Comparison of ENCODE assay signal across 25 cellular contexts in the genomic region with DNA sequence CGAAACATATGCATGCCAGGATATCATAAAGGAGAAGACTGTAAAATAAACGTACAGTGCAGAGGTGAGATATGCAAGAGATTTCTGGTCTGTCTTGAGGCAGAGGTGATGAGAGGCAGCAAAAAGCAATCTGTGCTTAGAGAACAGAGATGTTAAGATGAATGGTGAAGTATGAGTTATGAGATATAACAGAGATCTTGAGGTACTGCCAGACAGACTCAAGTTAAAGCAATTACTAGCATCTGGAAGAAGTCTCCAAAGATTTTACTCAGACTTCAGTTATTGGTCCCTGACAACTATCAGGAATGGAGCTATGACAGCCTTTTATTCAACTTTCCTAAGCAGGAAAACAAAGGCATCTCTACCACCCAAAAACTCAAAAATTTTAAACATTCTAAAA.
"Had no signal": no experiment of that assay in that cellular context is flagged by ENCODE, and none has a peak within 500 bp of the region (broad histone marks: within the 10 kb centered on the region; RNA-seq: fewer than 3 reads in every experiment).

No MANE protein-coding gene starts in this region.

- H3K4me1 Mint-ChIP-seq: activated CD4-positive, alpha-beta T cell treated with anti-CD3 and anti-CD28 coated beads, Interleukin-2, amount 10 ng/mL, durations not matched to agents 7 days and 5 days; central memory CD8-positive, alpha-beta T cell; naive thymus-derived CD8-positive, alpha-beta T cell had no signal

- H3K36me3 Mint-ChIP-seq: naive thymus-derived CD8-positive, alpha-beta T cell had no signal

- H3K4me3 ChIP-seq: coronary artery, lower lobe of right lung, pancreas, suprapubic skin, transverse colon, uterus had no signal

- ATAC-seq: activated CD4-positive, CD25-positive, alpha-beta regulatory T cell treated with anti-CD3 and anti-CD28 coated beads, Interleukin-2, amount 50 U/mL, for 24 hours; activated CD8-positive, alpha-beta T cell treated with anti-CD3 and anti-CD28 coated beads, Interleukin-2, amount 10 ng/mL, durations not matched to agents 7 days and 5 days; esophagus mucosa; left cardiac atrium; lower lobe of right lung; naive thymus-derived CD8-positive, alpha-beta T cell; pancreas had no signal

- H3K27me3 Mint-ChIP-seq: activated CD4-positive, alpha-beta T cell treated with anti-CD3 and anti-CD28 coated beads, Interleukin-2, amount 10 ng/mL, durations not matched to agents 7 days and 5 days; activated T-cell treated with anti-CD3 and anti-CD28 coated beads, Interleukin-2, amount 50 U/mL, for 24 hours; central memory CD8-positive, alpha-beta T cell had no signal

- DNase-seq: activated CD4-positive, alpha-beta T cell treated with anti-CD3 and anti-CD28 coated beads, Interleukin-2, amount 10 ng/mL, durations not matched to agents 7 days and 5 days; activated CD8-positive, alpha-beta T cell treated with anti-CD3 and anti-CD28 coated beads, Interleukin-2, amount 10 ng/mL, durations not matched to agents 7 days and 5 days; activated naive CD4-positive, alpha-beta T cell treated with Interleukin-2 at 50 U/mL for 16 hours; activated T-cell treated with anti-CD3 and anti-CD28 coated beads, Interleukin-2, amount 50 U/mL, for 24 hours; anterior cingulate cortex; brain microvascular endothelial cell; effector CD4-positive, alpha-beta T cell; hippocampal formation; left cardiac atrium; lower lobe of right lung; naive thymus-derived CD8-positive, alpha-beta T cell; pancreas; stimulated activated CD4-positive, alpha-beta T cell treated with anti-CD3 and anti-CD28 coated beads, Interleukin-12 subunit alpha, Interleukin-12 subunit beta, amount 100 ng/mL, for 4 hours; stimulated activated CD4-positive, alpha-beta T cell treated with anti-CD3 and anti-CD28 coated beads, Interleukin-1b, Interleukin-23, amount 100 ng/mL, for 48 hours; stimulated activated CD8-positive, alpha-beta memory T cell treated with anti-CD3 and anti-CD28 coated beads, Interleukin-4, amount 100 ng/mL, for 48 hours; stimulated activated naive CD4-positive, alpha-beta T cell treated with Interleukin-2 at 50 U/mL for 16 hours; transverse colon; uterus had no signal

- H3K9me3 Mint-ChIP-seq: activated CD4-positive, alpha-beta T cell treated with anti-CD3 and anti-CD28 coated beads, Interleukin-2, amount 10 ng/mL, durations not matched to agents 7 days and 5 days; activated T-cell treated with anti-CD3 and anti-CD28 coated beads, Interleukin-2, amount 50 U/mL, for 24 hours; activated T-helper 2 cell treated with anti-CD3 and anti-CD28 coated beads, Interferon-gamma antibody, Interleukin-2, Interleukin-4, amounts not matched to agents 10 μg/mL and 5 μg/mL and 100 μg/mL, durations not matched to agents 14 hours and 24 hours and 36 hours; naive thymus-derived CD8-positive, alpha-beta T cell had no signal

- H3K27ac Mint-ChIP-seq: activated CD4-positive, alpha-beta T cell treated with anti-CD3 and anti-CD28 coated beads, Interleukin-2, amount 10 ng/mL, durations not matched to agents 7 days and 5 days; activated CD8-positive, alpha-beta T cell treated with anti-CD3 and anti-CD28 coated beads, Interleukin-2, amount 10 ng/mL, durations not matched to agents 7 days and 5 days; activated T-cell treated with anti-CD3 and anti-CD28 coated beads, Interleukin-2, amount 50 U/mL, for 24 hours; activated T-helper 2 cell treated with anti-CD3 and anti-CD28 coated beads, Interferon-gamma antibody, Interleukin-2, Interleukin-4, amounts not matched to agents 10 μg/mL and 5 μg/mL and 100 μg/mL, durations not matched to agents 14 hours and 24 hours and 36 hours; naive thymus-derived CD8-positive, alpha-beta T cell had no signal

- H3K4me3 Mint-ChIP-seq: activated CD4-positive, alpha-beta T cell treated with anti-CD3 and anti-CD28 coated beads, Interleukin-2, amount 10 ng/mL, durations not matched to agents 7 days and 5 days; activated CD8-positive, alpha-beta T cell treated with anti-CD3 and anti-CD28 coated beads, Interleukin-2, amount 10 ng/mL, durations not matched to agents 7 days and 5 days; activated T-cell treated with anti-CD3 and anti-CD28 coated beads, Interleukin-2, amount 50 U/mL, for 24 hours; central memory CD8-positive, alpha-beta T cell; naive thymus-derived CD8-positive, alpha-beta T cell had no signal

- H3K9me3 ChIP-seq: lower lobe of right lung, neutrophil, pancreas, suprapubic skin, transverse colon, uterus had no signal

- H3K27ac ChIP-seq: brain microvascular endothelial cell, coronary artery, lower lobe of right lung, neutrophil, pancreas, suprapubic skin, uterus had no signal

- H3K4me1 ChIP-seq: pancreas had no signal

- H3K27me3 ChIP-seq: brain microvascular endothelial cell, neutrophil, pancreas, suprapubic skin, transverse colon, uterus had no signal

- H3K36me3 ChIP-seq: brain microvascular endothelial cell, lower lobe of right lung, neutrophil, pancreas, suprapubic skin, transverse colon, uterus had no signal
